1 cellular context compared by ENCODE assay signal in the genomic region with DNA sequence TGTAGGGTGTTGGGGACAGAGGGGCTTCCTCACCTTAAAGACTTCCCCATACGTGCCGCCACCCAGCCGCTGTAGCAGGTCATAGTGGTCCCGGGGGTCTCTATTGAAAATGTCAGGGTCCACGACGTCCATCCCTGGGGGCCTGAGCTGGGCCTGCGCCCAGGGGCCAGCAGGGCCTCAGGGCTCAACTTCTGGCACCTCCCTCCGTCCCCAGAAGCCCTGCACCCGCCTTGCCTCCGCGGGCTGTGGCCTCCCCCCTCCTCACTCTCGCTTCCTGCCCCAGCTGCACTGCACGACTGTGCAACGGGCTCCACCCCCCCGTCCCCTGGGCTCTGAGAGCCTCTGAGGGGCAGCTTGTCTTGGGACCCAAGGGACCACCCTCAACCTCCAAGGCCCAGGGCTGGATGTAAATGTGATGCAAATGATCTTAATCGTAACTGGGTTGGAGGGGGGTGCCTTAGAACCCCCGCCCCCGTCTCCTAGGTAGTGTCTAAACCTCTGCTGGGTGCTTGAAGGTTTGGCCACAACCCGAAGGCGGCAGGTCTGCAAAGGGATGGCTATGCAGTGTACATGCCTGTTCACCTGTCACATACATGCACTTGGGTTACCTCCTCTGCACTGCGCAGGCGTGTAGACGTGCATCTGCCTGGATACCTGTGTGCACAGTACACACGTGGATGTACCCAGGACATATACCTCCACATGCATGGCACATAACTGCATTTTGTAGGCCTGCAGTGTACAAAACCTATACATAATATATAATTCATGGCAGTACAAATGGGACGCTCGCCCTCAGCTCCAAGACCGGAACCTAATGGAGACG.
TF ChIP-seq lines count a peak whose summit lies in the region.

TSS of gene MAP4K1 (minus strand) at position 190 of the 826 bp plus-strand sequence. CDS start at position 132, 58 bp downstream.

TF ChIP-seq in GM12878, 131 proteins besides CTCF, POLR2A, EP300 and RAD21 (continued from another document and continues in another):
- TF ChIP-seq WRNIP1 (IDR thresholded peaks at IDR 0.05; ENCODE audit: borderline replicate concordance, low read depth, low read length) = peak; percentile 90; the same call in 1 of the 2 replicates
- TF ChIP-seq HSF1 (IDR thresholded peaks at IDR 0.05; ENCODE audit: low read depth, low read length) = no peak
- no peak for TF ChIP-seq ZNF622 (IDR thresholded peaks at IDR 0.05)
- TF ChIP-seq NRF1 (conservative IDR thresholded peaks at IDR 0.05; ENCODE audit: low read depth, low read length) = peak; percentile 22; the same call in 1 of the 2 replicates
- TF ChIP-seq NFXL1 (IDR thresholded peaks at IDR 0.05; ENCODE audit: borderline replicate concordance) = no peak
- TF ChIP-seq NFYA (IDR thresholded peaks at IDR 0.05; ENCODE audit: borderline replicate concordance, low read depth, low read length) = no peak
- TF ChIP-seq BACH1 (IDR thresholded peaks at IDR 0.05; ENCODE audit: borderline replicate concordance) = peak; percentile 48
- TF ChIP-seq YBX1 (IDR thresholded peaks at IDR 0.05) = 0 out of 2 replicates have a peak, but pooled peaks have one; percentile 62
- no peak; the same call in 1 of the 2 replicates for TF ChIP-seq SIN3A (IDR thresholded peaks at IDR 0.05; ENCODE audit: low read depth, low read length)
- no peak for TF ChIP-seq BCL11A (IDR thresholded peaks at IDR 0.05; ENCODE audit: low read depth, low read length)
- peak; percentile 68; the same call in 1 of the 2 replicates for TF ChIP-seq LARP7 (IDR thresholded peaks at IDR 0.05)
- TF ChIP-seq, protein P1, sequence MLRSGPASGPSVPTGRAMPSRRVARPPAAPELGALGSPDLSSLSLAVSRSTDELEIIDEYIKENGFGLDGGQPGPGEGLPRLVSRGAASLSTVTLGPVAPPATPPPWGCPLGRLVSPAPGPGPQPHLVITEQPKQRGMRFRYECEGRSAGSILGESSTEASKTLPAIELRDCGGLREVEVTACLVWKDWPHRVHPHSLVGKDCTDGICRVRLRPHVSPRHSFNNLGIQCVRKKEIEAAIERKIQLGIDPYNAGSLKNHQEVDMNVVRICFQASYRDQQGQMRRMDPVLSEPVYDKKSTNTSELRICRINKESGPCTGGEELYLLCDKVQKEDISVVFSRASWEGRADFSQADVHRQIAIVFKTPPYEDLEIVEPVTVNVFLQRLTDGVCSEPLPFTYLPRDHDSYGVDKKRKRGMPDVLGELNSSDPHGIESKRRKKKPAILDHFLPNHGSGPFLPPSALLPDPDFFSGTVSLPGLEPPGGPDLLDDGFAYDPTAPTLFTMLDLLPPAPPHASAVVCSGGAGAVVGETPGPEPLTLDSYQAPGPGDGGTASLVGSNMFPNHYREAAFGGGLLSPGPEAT (IDR thresholded peaks at IDR 0.05; ENCODE audit: low read depth) = peak; percentile 13; the same call in 1 of the 2 replicates
- TF ChIP-seq, protein P2, sequence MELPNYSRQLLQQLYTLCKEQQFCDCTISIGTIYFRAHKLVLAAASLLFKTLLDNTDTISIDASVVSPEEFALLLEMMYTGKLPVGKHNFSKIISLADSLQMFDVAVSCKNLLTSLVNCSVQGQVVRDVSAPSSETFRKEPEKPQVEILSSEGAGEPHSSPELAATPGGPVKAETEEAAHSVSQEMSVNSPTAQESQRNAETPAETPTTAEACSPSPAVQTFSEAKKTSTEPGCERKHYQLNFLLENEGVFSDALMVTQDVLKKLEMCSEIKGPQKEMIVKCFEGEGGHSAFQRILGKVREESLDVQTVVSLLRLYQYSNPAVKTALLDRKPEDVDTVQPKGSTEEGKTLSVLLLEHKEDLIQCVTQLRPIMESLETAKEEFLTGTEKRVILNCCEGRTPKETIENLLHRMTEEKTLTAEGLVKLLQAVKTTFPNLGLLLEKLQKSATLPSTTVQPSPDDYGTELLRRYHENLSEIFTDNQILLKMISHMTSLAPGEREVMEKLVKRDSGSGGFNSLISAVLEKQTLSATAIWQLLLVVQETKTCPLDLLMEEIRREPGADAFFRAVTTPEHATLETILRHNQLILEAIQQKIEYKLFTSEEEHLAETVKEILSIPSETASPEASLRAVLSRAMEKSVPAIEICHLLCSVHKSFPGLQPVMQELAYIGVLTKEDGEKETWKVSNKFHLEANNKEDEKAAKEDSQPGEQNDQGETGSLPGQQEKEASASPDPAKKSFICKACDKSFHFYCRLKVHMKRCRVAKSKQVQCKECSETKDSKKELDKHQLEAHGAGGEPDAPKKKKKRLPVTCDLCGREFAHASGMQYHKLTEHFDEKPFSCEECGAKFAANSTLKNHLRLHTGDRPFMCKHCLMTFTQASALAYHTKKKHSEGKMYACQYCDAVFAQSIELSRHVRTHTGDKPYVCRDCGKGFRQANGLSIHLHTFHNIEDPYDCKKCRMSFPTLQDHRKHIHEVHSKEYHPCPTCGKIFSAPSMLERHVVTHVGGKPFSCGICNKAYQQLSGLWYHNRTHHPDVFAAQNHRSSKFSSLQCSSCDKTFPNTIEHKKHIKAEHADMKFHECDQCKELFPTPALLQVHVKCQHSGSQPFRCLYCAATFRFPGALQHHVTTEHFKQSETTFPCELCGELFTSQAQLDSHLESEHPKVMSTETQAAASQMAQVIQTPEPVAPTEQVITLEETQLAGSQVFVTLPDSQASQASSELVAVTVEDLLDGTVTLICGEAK (IDR thresholded peaks at IDR 0.05; ENCODE audit: borderline replicate concordance) = no peak
- peak; percentile 23 for TF ChIP-seq E4F1 (IDR thresholded peaks at IDR 0.05; ENCODE audit: borderline replicate concordance, partially characterized antibody)
- TF ChIP-seq CHD2 (IDR thresholded peaks at IDR 0.05; ENCODE audit: borderline replicate concordance, low read depth, low read length) = peak; percentile 86
- TF ChIP-seq MXI1 (IDR thresholded peaks at IDR 0.05; ENCODE audit: low read depth, low read length) = peak; percentile 58; the same call in 1 of the 2 replicates
- peak; percentile 88 for TF ChIP-seq TCF12 (IDR thresholded peaks at IDR 0.05; ENCODE audit: low read depth, low read length)
- TF ChIP-seq SKIL (IDR thresholded peaks at IDR 0.05; ENCODE audit: low read depth, poor library complexity, severe bottlenecking) = no peak
- no peak for TF ChIP-seq FOS (IDR thresholded peaks at IDR 0.05; ENCODE audit: borderline replicate concordance, extremely low read depth, insufficient read length)
- no peak for TF ChIP-seq JUNB (IDR thresholded peaks at IDR 0.05)
- TF ChIP-seq KLF5 (IDR thresholded peaks at IDR 0.05; ENCODE audit: partially characterized antibody) = no peak
- TF ChIP-seq IKZF2 (IDR thresholded peaks at IDR 0.05) = peak; percentile 26 to 66
- no peak for TF ChIP-seq CEBPB (IDR thresholded peaks at IDR 0.05; ENCODE audit: borderline replicate concordance in 1 of 2, low read depth in 2 of 2, low read length in 2 of 2)
- TF ChIP-seq HDAC2 (IDR thresholded peaks at IDR 0.05) = no peak
- no peak for TF ChIP-seq SUZ12 (IDR thresholded peaks at IDR 0.05; ENCODE audit: unreplicated experiment)
- peak; percentile 52; the same call in 1 of the 2 replicates for TF ChIP-seq CBFB (IDR thresholded peaks at IDR 0.05; ENCODE audit: low read depth)
- no peak for TF ChIP-seq NFIC (IDR thresholded peaks at IDR 0.05; ENCODE audit: low read depth, low read length)
- TF ChIP-seq MLLT1 (IDR thresholded peaks at IDR 0.05) = no peak
- TF ChIP-seq CREB1 (IDR thresholded peaks at IDR 0.05; ENCODE audit: low read depth) = 0 out of 2 replicates have a peak, but pooled peaks have one; percentile 37
- peak; percentile 71 for TF ChIP-seq NR2F1 (conservative IDR thresholded peaks at IDR 0.05)
- TF ChIP-seq IRF3 (IDR thresholded peaks at IDR 0.05) = no peak
- TF ChIP-seq, protein P3, sequence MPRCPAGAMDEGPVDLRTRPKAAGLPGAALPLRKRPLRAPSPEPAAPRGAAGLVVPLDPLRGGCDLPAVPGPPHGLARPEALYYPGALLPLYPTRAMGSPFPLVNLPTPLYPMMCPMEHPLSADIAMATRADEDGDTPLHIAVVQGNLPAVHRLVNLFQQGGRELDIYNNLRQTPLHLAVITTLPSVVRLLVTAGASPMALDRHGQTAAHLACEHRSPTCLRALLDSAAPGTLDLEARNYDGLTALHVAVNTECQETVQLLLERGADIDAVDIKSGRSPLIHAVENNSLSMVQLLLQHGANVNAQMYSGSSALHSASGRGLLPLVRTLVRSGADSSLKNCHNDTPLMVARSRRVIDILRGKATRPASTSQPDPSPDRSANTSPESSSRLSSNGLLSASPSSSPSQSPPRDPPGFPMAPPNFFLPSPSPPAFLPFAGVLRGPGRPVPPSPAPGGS (IDR thresholded peaks at IDR 0.05; ENCODE audit: borderline replicate concordance, insufficient read depth, low read depth, low read length, poor library complexity, severe bottlenecking) = peak; percentile 35
- TF ChIP-seq HCFC1 (IDR thresholded peaks at IDR 0.05; ENCODE audit: low read length) = no peak
- TF ChIP-seq SIX5 (IDR thresholded peaks at IDR 0.05; ENCODE audit: low read depth, low read length, severe bottlenecking) = no peak
- TF ChIP-seq HDAC6 (IDR thresholded peaks at IDR 0.05; ENCODE audit: unreplicated experiment) = no peak
- no peak for TF ChIP-seq TAF1 (IDR thresholded peaks at IDR 0.05; ENCODE audit: borderline replicate concordance, low read depth, low read length)
